In the genomic region with DNA sequence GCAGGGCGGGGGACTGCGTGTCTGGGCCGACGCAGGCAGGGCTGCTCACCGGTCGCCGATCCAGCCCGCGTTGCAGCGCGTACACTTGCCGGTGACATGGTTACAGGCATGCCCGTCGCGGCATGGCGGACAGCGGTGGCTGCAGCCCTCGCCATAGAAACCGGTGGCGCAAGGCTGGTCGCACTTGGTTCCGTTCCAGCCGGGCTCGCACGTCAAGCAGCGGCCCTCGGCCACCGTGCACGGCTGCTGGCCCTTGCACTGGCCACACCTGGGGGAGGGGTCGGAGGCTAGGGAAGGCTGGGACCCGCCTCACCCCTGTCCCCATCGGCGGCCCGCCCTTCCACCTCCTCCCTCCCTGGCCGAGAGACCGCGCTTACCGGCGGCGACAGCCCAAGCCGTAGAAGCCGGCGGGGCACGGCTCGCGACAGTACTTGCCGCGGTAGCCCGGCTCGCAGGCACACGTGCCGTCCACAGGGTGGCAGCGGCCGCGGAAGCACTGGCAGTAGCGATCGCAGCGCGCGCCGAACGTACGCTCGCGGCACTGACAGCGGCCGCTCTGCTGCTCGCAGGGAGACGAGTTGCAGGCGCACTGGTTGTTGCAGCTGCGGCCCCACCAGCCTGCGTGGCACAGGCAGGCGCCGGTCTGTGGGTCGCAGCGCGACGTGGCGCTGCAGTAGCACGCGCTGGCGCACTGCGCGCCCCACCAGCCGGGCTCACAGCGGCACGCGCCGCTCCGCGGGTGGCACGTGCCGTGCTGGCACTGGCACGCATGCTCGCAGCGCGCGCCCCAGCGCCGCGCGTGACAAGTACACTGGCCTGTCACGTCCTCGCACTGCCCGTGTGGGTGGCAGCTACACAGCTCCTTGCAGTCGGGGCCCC, we compare ENCODE assay signal across 8 cellular contexts. TPM values are rescaled to one million over a fixed set of nuclear protein-coding genes. Genes with fewer than 3 reads are reported as not detected.
DNase-seq lines count a peak whose midpoint lies in the region; ATAC-seq and TF ChIP-seq lines count a peak whose summit lies in the region.

No MANE protein-coding gene starts in this region.

- H3K9me3 ChIP-seq in ES-I3 (ENCODE audit: control insufficient read depth, insufficient read depth, low read length) (no peaks in the 10 kb centered on the region), right cardiac atrium (ENCODE audit: control insufficient read depth, low read length) (no peaks in the 10 kb centered on the region), spleen (no peaks in the 10 kb centered on the region)

- H3K4me3 Mint-ChIP-seq in activated naive CD4-positive, alpha-beta T cell treated with anti-CD3 and anti-CD28 coated beads for 36 hours: peak overlapping the region; percentile 63

- H3K27ac Mint-ChIP-seq in activated naive CD4-positive, alpha-beta T cell treated with anti-CD3 and anti-CD28 coated beads for 36 hours: no peak overlapping the region

- intact Hi-C loops in activated naive CD4-positive, alpha-beta T cell treated with anti-CD3 and anti-CD28 coated beads for 36 hours (cut with micrococcal nuclease): loop anchor here (1.0 kb wide), 2 partner anchors 25 to 65 kb away; no protein-coding TSS in a partner anchor
- intact Hi-C loops in right cardiac atrium (cut with DNase I): loop anchor here in 1 of 4 donors (10.0 kb wide), 1 partner anchor 64 kb away; the partner anchor contains the start of gene KLHL22
- intact Hi-C loops in spleen (cut with DNase I; ENCODE audit: low total_unique reads): no loop called here

- WGBS in right cardiac atrium: 54% methylated on average over 106 of the region's 106 CpGs
- 8 to 15% (median 12%) methylated on average over 41 to 106 of the region's 106 CpGs for WGBS in spleen, 5 donors

- DNase-seq in NCI-H526 treated with DMSO at 0.1 percent for 48 hours (lab: John Stamatoyannopoulos, UW) (peak; percentile 11), right cardiac atrium (peak in 1 of 3 donors; percentile 74), spleen (peak; percentile 89)
- peak; percentile 59 for DNase-seq in activated naive CD4-positive, alpha-beta T cell treated with anti-CD3 and anti-CD28 coated beads for 36 hours
- no peak for DNase-seq in effector CD8-positive, alpha-beta T cell (lab: John Stamatoyannopoulos, UW)

- H3K4me1 ChIP-seq in ES-I3 (ENCODE audit: insufficient read depth, low read length): peaks cover 6% of the 10 kb centered on the region; the same call in 1 of the 2 replicates
- H3K4me1 ChIP-seq in right cardiac atrium (ENCODE audit: control insufficient read depth, insufficient read depth, low read length): no peaks in the 10 kb centered on the region
- H3K4me1 ChIP-seq in spleen: peaks cover 27 to 75% (median 41%) of the 10 kb centered on the region in 6 donors

- H3K27ac ChIP-seq in right cardiac atrium (ENCODE audit: low read length) (no peak overlapping the region), spleen (no peak overlapping the region)

- no peaks in the 10 kb centered on the region for H3K36me3 Mint-ChIP-seq in activated naive CD4-positive, alpha-beta T cell treated with anti-CD3 and anti-CD28 coated beads for 36 hours (ENCODE audit: low read depth)

- ATAC-seq in right cardiac atrium (peak; percentile 17 to 29), GM19351 (IDR thresholded peaks at IDR 0.05; ENCODE audit: unreplicated experiment) (no peak), HG03565 (IDR thresholded peaks at IDR 0.05; ENCODE audit: unreplicated experiment) (no peak)

- peak overlapping the region; percentile 7; the same call in 1 of the 2 replicates for H3K9ac ChIP-seq in ES-I3 (ENCODE audit: low read depth, low read length)

- H3K27me3 Mint-ChIP-seq in activated naive CD4-positive, alpha-beta T cell treated with anti-CD3 and anti-CD28 coated beads for 36 hours (ENCODE audit: low read depth): peaks cover 57% of the 10 kb centered on the region

- H3K9me3 Mint-ChIP-seq in activated naive CD4-positive, alpha-beta T cell treated with anti-CD3 and anti-CD28 coated beads for 36 hours: no peaks in the 10 kb centered on the region

- H3K4me1 Mint-ChIP-seq in activated naive CD4-positive, alpha-beta T cell treated with anti-CD3 and anti-CD28 coated beads for 36 hours (ENCODE audit: low read depth): peaks cover 18% of the 10 kb centered on the region

- TF ChIP-seq POLR2A in spleen (IDR thresholded peaks at IDR 0.05): no peak

- TF ChIP-seq CTCF in spleen (IDR thresholded peaks at IDR 0.05 in 8 of 11, conservative IDR thresholded peaks at IDR 0.05 in 3 of 11): peak in 5 of 11 experiments; percentile 28 to 42 (median 36)

- H3K36me3 ChIP-seq in ES-I3 (ENCODE audit: insufficient read depth, low read length): no peaks in the 10 kb centered on the region
- H3K36me3 ChIP-seq in spleen: peaks cover 0 to 40% (median 0%) of the 10 kb centered on the region in 6 donors

- no peaks in the 10 kb centered on the region for H3K27me3 ChIP-seq in right cardiac atrium (ENCODE audit: control insufficient read depth, insufficient read depth)
- peaks cover 3 to 100% (median 58%) of the 10 kb centered on the region in 7 donors for H3K27me3 ChIP-seq in spleen (replicated peaks in 1 of 7)

- H3K4me3 ChIP-seq in right cardiac atrium (ENCODE audit: low read length): no peak overlapping the region
- H3K4me3 ChIP-seq in spleen: peak overlapping the region; percentile 20 to 83 (median 60)

- CTCF ChIA-PET in activated naive CD4-positive, alpha-beta T cell treated with anti-CD3 and anti-CD28 coated beads for 36 hours (lab: Charles Lee): interaction anchor here (1.1 to 1.3 kb wide), 2 partner anchors 10 to 13 kb away, joined by 3 read pairs; no protein-coding TSS in a partner anchor

RNA-seq across cellular contexts. Expression of gene SCARF2, which starts 6.7 kb away (rescaled TPM):
- total RNA-seq in activated naive CD4-positive, alpha-beta T cell treated with anti-CD3 and anti-CD28 coated beads for 36 hours: under 1 TPM; 0.21 to 0.30 TPM
- 1 to 10 TPM; 4.6 to 7.1 (median 4.9) TPM for total RNA-seq in right cardiac atrium
- polyA plus RNA-seq in right cardiac atrium: 2.9 TPM
- 10 to 100 TPM in 5 of 7 donors, 1 to 10 TPM in 2; 7.1 to 18.0 (median 10.6) TPM for total RNA-seq in spleen
- polyA plus RNA-seq in spleen: 1 to 10 TPM; 1.1 to 3.0 (median 1.2) TPM

RNA-seq across cellular contexts. Expression of gene ZNF74, which starts 36.9 kb away (rescaled TPM):
- 1 to 10 TPM; 7.9 to 8.0 TPM for total RNA-seq in activated naive CD4-positive, alpha-beta T cell treated with anti-CD3 and anti-CD28 coated beads for 36 hours
- total RNA-seq in right cardiac atrium: 1 to 10 TPM; 5.4 to 6.5 (median 6.1) TPM
- polyA plus RNA-seq in right cardiac atrium: 3.5 TPM
- 10 to 100 TPM in 2 of 7 donors, 1 to 10 TPM in 5; 6.2 to 11.7 (median 7.7) TPM for total RNA-seq in spleen
- 1 to 10 TPM; 3.4 to 5.6 (median 3.5) TPM for polyA plus RNA-seq in spleen

Comparison
In these comparisons a context has a peak if more than half of its experiments do, and no peak if none do; other contexts are left out.
1. ATAC-seq: peak in right cardiac atrium (2 of 2); none in GM19351 (single experiment) and HG03565 (single experiment).
2. RNA of gene SCARF2, which starts 6.7 kb away (total RNA-seq): 7.1 to 18.0 TPM in spleen and 4.6 to 7.1 TPM in right cardiac atrium; 0.21 to 0.30 TPM in activated naive CD4-positive, alpha-beta T cell treated with anti-CD3 and anti-CD28 coated beads for 36 hours; every median in the first group is over 4 times any median in the second.